Comparison of ENCODE assay signal across 9 cellular contexts in the genomic region with DNA sequence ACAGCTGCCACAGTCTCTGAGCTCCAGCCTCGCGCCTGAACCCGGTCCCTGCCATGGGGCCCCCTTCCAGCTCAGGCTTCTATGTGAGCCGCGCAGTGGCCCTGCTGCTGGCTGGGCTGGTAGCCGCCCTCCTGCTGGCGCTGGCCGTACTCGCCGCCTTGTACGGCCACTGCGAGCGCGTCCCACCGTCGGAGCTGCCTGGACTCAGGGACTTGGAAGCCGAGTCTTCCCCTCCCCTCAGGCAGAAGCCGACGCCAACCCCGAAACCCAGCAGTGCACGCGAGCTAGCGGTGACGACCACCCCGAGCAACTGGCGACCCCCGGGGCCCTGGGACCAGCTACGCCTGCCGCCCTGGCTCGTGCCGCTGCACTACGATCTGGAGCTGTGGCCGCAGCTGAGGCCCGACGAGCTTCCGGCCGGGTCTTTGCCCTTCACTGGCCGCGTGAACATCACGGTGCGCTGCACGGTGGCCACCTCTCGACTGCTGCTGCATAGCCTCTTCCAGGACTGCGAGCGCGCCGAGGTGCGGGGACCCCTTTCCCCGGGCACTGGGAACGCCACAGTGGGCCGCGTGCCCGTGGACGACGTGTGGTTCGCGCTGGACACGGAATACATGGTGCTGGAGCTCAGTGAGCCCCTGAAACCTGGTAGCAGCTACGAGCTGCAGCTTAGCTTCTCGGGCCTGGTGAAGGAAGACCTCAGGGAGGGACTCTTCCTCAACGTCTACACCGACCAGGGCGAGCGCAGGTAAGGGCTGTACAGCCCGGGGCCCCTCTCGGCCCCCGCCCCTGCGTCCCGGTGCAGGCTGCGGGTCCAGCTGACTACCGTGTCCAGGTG. TPM values are rescaled to one million over a fixed set of nuclear protein-coding genes. Genes with fewer than 3 reads are reported as not detected.
DNase-seq lines count a peak whose midpoint lies in the region; ATAC-seq and TF ChIP-seq lines count a peak whose summit lies in the region.
"Had no signal": no experiment of that assay in that cellular context is flagged by ENCODE, and none has a peak within 500 bp of the region (broad histone marks: within the 10 kb centered on the region; RNA-seq: fewer than 3 reads in every experiment).

No MANE protein-coding gene starts in this region.

- no peak for TF ChIP-seq CTCF in astrocyte of the cerebellum (IDR thresholded peaks at IDR 0.05; ENCODE audit: low read depth, low read length, missing control alignments)

- H3K9me3 Mint-ChIP-seq in stimulated activated naive B cell treated with anti-CD40 and anti-IgM and Interleukin-4, amounts not matched to agents 10 μg/mL and 1 μg/mL and 100 μg/mL, for 72 hours: no peaks in the 10 kb centered on the region
- no peaks in the 10 kb centered on the region for H3K9me3 Mint-ChIP-seq in activated T-helper 1 cell treated with anti-CD3 and anti-CD28 coated beads, Interleukin-12 subunit alpha, Interleukin-12 subunit beta, Interleukin-2, Interleukin-4 antibody, amounts not matched to agents 30 ng/mL and 10 ng/mL and 1 ng/mL, durations not matched to agents 14 hours and 24 hours and 36 hours
- H3K9me3 Mint-ChIP-seq: T-cell had no signal

- H3K27ac Mint-ChIP-seq in stimulated activated naive B cell treated with anti-CD40 and anti-IgM and Interleukin-4, amounts not matched to agents 10 μg/mL and 1 μg/mL and 100 μg/mL, for 72 hours: peak overlapping the region; percentile 15
- no peak overlapping the region for H3K27ac Mint-ChIP-seq in activated T-helper 1 cell treated with anti-CD3 and anti-CD28 coated beads, Interleukin-12 subunit alpha, Interleukin-12 subunit beta, Interleukin-2, Interleukin-4 antibody, amounts not matched to agents 30 ng/mL and 10 ng/mL and 1 ng/mL, durations not matched to agents 14 hours and 24 hours and 36 hours

- intact Hi-C loops in activated T-helper 1 cell treated with anti-CD3 and anti-CD28 coated beads, Interleukin-12 subunit alpha, Interleukin-12 subunit beta, Interleukin-2, Interleukin-4 antibody, amounts not matched to agents 30 ng/mL and 10 ng/mL and 1 ng/mL, durations not matched to agents 14 hours and 24 hours and 36 hours (cut with micrococcal nuclease): loop anchor here (5.0 kb wide), 1 partner anchor 610 kb away; the partner anchor contains the start of gene SEMA6A

- H3K4me1 Mint-ChIP-seq in stimulated activated naive B cell treated with anti-CD40 and anti-IgM and Interleukin-4, amounts not matched to agents 10 μg/mL and 1 μg/mL and 100 μg/mL, for 72 hours: peaks cover 14 to 22% of the 10 kb centered on the region in 2 donors
- H3K4me1 Mint-ChIP-seq in activated T-helper 1 cell treated with anti-CD3 and anti-CD28 coated beads, Interleukin-12 subunit alpha, Interleukin-12 subunit beta, Interleukin-2, Interleukin-4 antibody, amounts not matched to agents 30 ng/mL and 10 ng/mL and 1 ng/mL, durations not matched to agents 14 hours and 24 hours and 36 hours (ENCODE audit: low read depth): no peaks in the 10 kb centered on the region

- POLR2A ChIA-PET in HEK293T (lab: Yijun Ruan, JAX): no interaction called here

- CTCF ChIA-PET in HEK293T (lab: Yijun Ruan, JAX): no interaction called here

- ATAC-seq in GM21723 (IDR thresholded peaks at IDR 0.05; ENCODE audit: unreplicated experiment) (peak; percentile 55), GM18858 (IDR thresholded peaks at IDR 0.05; ENCODE audit: unreplicated experiment) (no peak), HG03039 (IDR thresholded peaks at IDR 0.05; ENCODE audit: unreplicated experiment) (no peak)
- ATAC-seq in stimulated activated naive B cell treated with anti-CD40 and anti-IgM and Interleukin-4, amounts not matched to agents 10 μg/mL and 1 μg/mL and 100 μg/mL, for 72 hours (replicated peaks): peak; percentile 45 to 58

- peak overlapping the region; percentile 38 for H3K4me3 ChIP-seq in astrocyte of the cerebellum (ENCODE audit: low read depth, low read length)

- H3K36me3 Mint-ChIP-seq in stimulated activated naive B cell treated with anti-CD40 and anti-IgM and Interleukin-4, amounts not matched to agents 10 μg/mL and 1 μg/mL and 100 μg/mL, for 72 hours: no peaks in the 10 kb centered on the region
- H3K36me3 Mint-ChIP-seq in activated T-helper 1 cell treated with anti-CD3 and anti-CD28 coated beads, Interleukin-12 subunit alpha, Interleukin-12 subunit beta, Interleukin-2, Interleukin-4 antibody, amounts not matched to agents 30 ng/mL and 10 ng/mL and 1 ng/mL, durations not matched to agents 14 hours and 24 hours and 36 hours (ENCODE audit: low read depth): peaks cover 2% of the 10 kb centered on the region
- H3K36me3 Mint-ChIP-seq: T-cell had no signal

- H3K4me3 Mint-ChIP-seq in stimulated activated naive B cell treated with anti-CD40 and anti-IgM and Interleukin-4, amounts not matched to agents 10 μg/mL and 1 μg/mL and 100 μg/mL, for 72 hours: peak overlapping the region; percentile 56 to 67
- H3K4me3 Mint-ChIP-seq in activated T-helper 1 cell treated with anti-CD3 and anti-CD28 coated beads, Interleukin-12 subunit alpha, Interleukin-12 subunit beta, Interleukin-2, Interleukin-4 antibody, amounts not matched to agents 30 ng/mL and 10 ng/mL and 1 ng/mL, durations not matched to agents 14 hours and 24 hours and 36 hours: no peak overlapping the region

- H3K27me3 Mint-ChIP-seq in stimulated activated naive B cell treated with anti-CD40 and anti-IgM and Interleukin-4, amounts not matched to agents 10 μg/mL and 1 μg/mL and 100 μg/mL, for 72 hours: peaks cover 34 to 58% of the 10 kb centered on the region in 2 donors
- H3K27me3 Mint-ChIP-seq in activated T-helper 1 cell treated with anti-CD3 and anti-CD28 coated beads, Interleukin-12 subunit alpha, Interleukin-12 subunit beta, Interleukin-2, Interleukin-4 antibody, amounts not matched to agents 30 ng/mL and 10 ng/mL and 1 ng/mL, durations not matched to agents 14 hours and 24 hours and 36 hours (ENCODE audit: insufficient read depth): peaks cover 55% of the 10 kb centered on the region

- DNase-seq in astrocyte of the cerebellum (ENCODE audit: low read depth): no peak
- DNase-seq in iPS-NIHi11 (ENCODE audit: low spot score): peak; percentile 51
- no peak for DNase-seq in stimulated activated naive B cell treated with anti-CD40 and anti-IgM and Interleukin-4, amounts not matched to agents 10 μg/mL and 1 μg/mL and 100 μg/mL, for 72 hours
- DNase-seq in HEK293T (ENCODE audit: extremely low spot score): no peak
- no peak for DNase-seq in activated T-helper 1 cell treated with anti-CD3 and anti-CD28 coated beads, Interleukin-12 subunit alpha, Interleukin-12 subunit beta, Interleukin-2, Interleukin-4 antibody, amounts not matched to agents 30 ng/mL and 10 ng/mL and 1 ng/mL, durations not matched to agents 14 hours and 24 hours and 36 hours (ENCODE audit: low spot score)
- DNase-seq: T-cell had no signal

- in situ Hi-C loops in astrocyte of the cerebellum (cut with HindIII; ENCODE audit: low sequenced_read_pairs): no loop called here

TF ChIP-seq in HEK293T, 16 proteins besides CTCF, POLR2A, EP300 and RAD21:
- TF ChIP-seq FOXA1 (IDR thresholded peaks at IDR 0.05) (no peak), TARDBP (IDR thresholded peaks at IDR 0.05) (no peak), SUZ12 (IDR thresholded peaks at IDR 0.05) (no peak), CTBP1 (IDR thresholded peaks at IDR 0.05; ENCODE audit: borderline replicate concordance) (no peak), L3MBTL2 (conservative IDR thresholded peaks at IDR 0.05) (no peak), ELF4 (IDR thresholded peaks at IDR 0.05) (no peak), HDGF (IDR thresholded peaks at IDR 0.05; ENCODE audit: borderline replicate concordance) (no peak), NFRKB (IDR thresholded peaks at IDR 0.05) (no peak), ZNF384 (IDR thresholded peaks at IDR 0.05) (no peak), ARNT (IDR thresholded peaks at IDR 0.05) (no peak), BHLHE40 (IDR thresholded peaks at IDR 0.05; ENCODE audit: borderline replicate concordance) (no peak), FOXK2 (IDR thresholded peaks at IDR 0.05) (no peak), LEF1 (IDR thresholded peaks at IDR 0.05; ENCODE audit: borderline replicate concordance) (no peak), SP1 (IDR thresholded peaks at IDR 0.05) (no peak), FOXM1 (IDR thresholded peaks at IDR 0.05; ENCODE audit: borderline replicate concordance) (no peak), PKNOX1 (IDR thresholded peaks at IDR 0.05) (no peak)
TF ChIP-seq in HEK293T: peak in this region for 0.

RNA-seq across cellular contexts. Expression of gene LVRN, which starts 0.5 kb away (rescaled TPM):
- total RNA-seq in activated T-helper 1 cell treated with anti-CD3 and anti-CD28 coated beads, Interleukin-12 subunit alpha, Interleukin-12 subunit beta, Interleukin-2, Interleukin-4 antibody, amounts not matched to agents 30 ng/mL and 10 ng/mL and 1 ng/mL, durations not matched to agents 14 hours and 24 hours and 36 hours: not detected in 2 replicates

Comparison
In these comparisons a context has a peak if more than half of its experiments do, and no peak if none do; other contexts are left out.
1. ATAC-seq: peak in GM21723 (single experiment) and stimulated activated naive B cell treated with anti-CD40 and anti-IgM and Interleukin-4, amounts not matched to agents 10 μg/mL and 1 μg/mL and 100 μg/mL, for 72 hours (2 of 2); none in GM18858 (single experiment) and HG03039 (single experiment).